In the genomic region with DNA sequence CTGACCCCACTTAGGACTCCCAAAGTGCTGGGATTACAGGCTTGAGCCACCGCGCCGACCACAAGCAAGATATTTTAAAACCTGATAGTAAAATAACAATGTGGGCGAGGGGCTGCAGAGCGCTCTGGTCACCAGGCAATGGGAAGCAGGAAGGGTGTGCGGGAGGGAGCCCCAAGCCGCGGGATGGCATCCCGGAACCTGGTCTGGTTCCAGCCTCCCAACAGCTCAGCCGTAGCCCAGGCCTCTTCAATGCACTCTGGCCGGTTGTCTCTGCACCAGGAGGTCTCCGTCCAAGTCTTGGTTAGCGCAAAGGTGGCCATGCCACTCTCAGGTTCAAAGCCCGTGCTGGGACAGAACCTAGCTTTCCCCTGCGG, we compare ENCODE assay signal across 10 cellular contexts. TPM values are rescaled to one million over a fixed set of nuclear protein-coding genes. Genes with fewer than 3 reads are reported as not detected.
A peak's percentile ranks its signal among the peaks of the same experiment; 100 is the strongest.
DNase-seq lines count a peak whose midpoint lies in the region; ATAC-seq and TF ChIP-seq lines count a peak whose summit lies in the region.
"Had no signal": no experiment of that assay in that cellular context is flagged by ENCODE, and none has a peak within 500 bp of the region (broad histone marks: within the 10 kb centered on the region; RNA-seq: fewer than 3 reads in every experiment).

No MANE protein-coding gene starts in this region.

- TF ChIP-seq CTCF in A673 (conservative IDR thresholded peaks at IDR 0.05; ENCODE audit: low read depth, low read length): no peak
- no peak for TF ChIP-seq CTCF in cardiac fibroblast (IDR thresholded peaks at IDR 0.05; ENCODE audit: low read depth, low read length)

- H3K27ac ChIP-seq in A673 (ENCODE audit: low read depth, low read length, poor library complexity, severe bottlenecking): no peak overlapping the region
- H3K27ac ChIP-seq: epithelial cell of prostate had no signal

- H3K4me3 Mint-ChIP-seq in naive B cell: peak overlapping the region; percentile 60 to 93 (median 74)

- DNase-seq in A673 (ENCODE audit: low spot score) (no peak), cardiac fibroblast (ENCODE audit: low read depth in 2 of 2) (no peak), naive B cell (no peak), iPS-NIHi11 (ENCODE audit: low spot score) (no peak), NCI-H510A (lab: John Stamatoyannopoulos, UW) (no peak), NOMO-1 treated with DMSO at 0.1 percent for 48 hours (lab: John Stamatoyannopoulos, UW; ENCODE audit: unreplicated experiment) (no peak)
- DNase-seq: DND-41 had no signal

- H3K4me1 Mint-ChIP-seq in naive B cell: peaks cover 0 to 8% (median 7%) of the 10 kb centered on the region in 3 donors

- H3K9me3 ChIP-seq in A673 (ENCODE audit: low read depth, low read length, poor library complexity, severe bottlenecking): no peaks in the 10 kb centered on the region

- CTCF ChIA-PET in A673 (lab: Charles Lee): interaction anchor here (0.5 to 1.1 kb wide), 2 partner anchors 9 to 26 kb away, joined by 3 read pairs; no protein-coding TSS in a partner anchor

- no peaks in the 10 kb centered on the region for H3K27me3 Mint-ChIP-seq in naive B cell

- no peaks in the 10 kb centered on the region for H3K27me3 ChIP-seq in A673 (replicated peaks; ENCODE audit: insufficient read depth, low read depth, low read length, poor library complexity)

- no peaks in the 10 kb centered on the region for H3K9me3 Mint-ChIP-seq in naive B cell

- no TSS peak for BruUV-seq in A673 (replicated peaks; lab: Mats Ljungman, UMichigan)

- POLR2A ChIA-PET in A673 (lab: Charles Lee; ENCODE audit: low non-redundant PET): no interaction called here

- H3K36me3 Mint-ChIP-seq in naive B cell: no peaks in the 10 kb centered on the region

- H3K4me1 ChIP-seq in A673 (ENCODE audit: insufficient read depth, low read length, poor library complexity, severe bottlenecking): peaks cover 5% of the 10 kb centered on the region

- H3K27ac Mint-ChIP-seq in naive B cell: peak overlapping the region in 2 of 6 donors; percentile 74 to 77

- ATAC-seq in HG03045 (IDR thresholded peaks at IDR 0.05; ENCODE audit: unreplicated experiment): peak; percentile 4
- no peak for ATAC-seq in naive B cell (ENCODE audit: low read depth in 2 of 2)
- ATAC-seq in HG02973 (IDR thresholded peaks at IDR 0.05; ENCODE audit: unreplicated experiment): no peak

- intact Hi-C loops in A673 (cut with micrococcal nuclease; ENCODE audit: unreplicated experiment): no loop called here

- H3K4me3 ChIP-seq in A673 (ENCODE audit: low read depth, low read length, poor library complexity, severe bottlenecking) (peak overlapping the region; percentile 59), cardiac fibroblast (replicated peaks in 1 of 2; ENCODE audit: low read depth in 2 of 2, low read length in 2 of 2) (peak overlapping the region; percentile 31 to 36)

- H3K36me3 ChIP-seq in A673 (ENCODE audit: insufficient read depth, low read length, poor library complexity, severe bottlenecking): peaks cover 5% of the 10 kb centered on the region

RNA-seq across cellular contexts. Expression of a gene that starts 0.7 kb away (rescaled TPM):
- total RNA-seq in A673 (2021): 11.2 and 13.0 TPM in 2 replicates
- polyA plus RNA-seq in naive B cell (ENCODE audit: low read depth in 6 of 6): 1 to 10 TPM; 1.7 to 6.1 (median 3.5) TPM

RNA-seq across cellular contexts. Expression of a gene that starts 6.3 kb away (rescaled TPM):
- total RNA-seq in A673 (2021): 30.6 and 33.7 TPM in 2 replicates
- polyA plus RNA-seq in naive B cell (ENCODE audit: low read depth in 6 of 6): under 1 TPM in 1 of 6 donors, not detected in 5; 0.05 TPM

RNA-seq across cellular contexts. Expression of a gene that starts 10.2 kb away (rescaled TPM):
- total RNA-seq in A673 (2021): 48.6 and 54.9 TPM in 2 replicates
- 10 to 100 TPM; 19.6 to 30.4 (median 24.3) TPM for polyA plus RNA-seq in naive B cell (ENCODE audit: low read depth in 6 of 6)

RNA-seq across cellular contexts. Expression of a gene that starts 22.8 kb away (rescaled TPM):
- not detected in 2 replicates for total RNA-seq in A673 (2021)
- not detected for polyA plus RNA-seq in naive B cell (ENCODE audit: low read depth in 6 of 6)

RNA-seq across cellular contexts. Expression of a gene that starts 30.6 kb away (rescaled TPM):
- total RNA-seq in A673 (2021): 73.9 and 81.4 TPM in 2 replicates
- under 1 TPM in 1 of 6 donors, not detected in 5; 0.68 TPM for polyA plus RNA-seq in naive B cell (ENCODE audit: low read depth in 6 of 6)
